21 cellular contexts compared by ENCODE assay signal in the genomic region with DNA sequence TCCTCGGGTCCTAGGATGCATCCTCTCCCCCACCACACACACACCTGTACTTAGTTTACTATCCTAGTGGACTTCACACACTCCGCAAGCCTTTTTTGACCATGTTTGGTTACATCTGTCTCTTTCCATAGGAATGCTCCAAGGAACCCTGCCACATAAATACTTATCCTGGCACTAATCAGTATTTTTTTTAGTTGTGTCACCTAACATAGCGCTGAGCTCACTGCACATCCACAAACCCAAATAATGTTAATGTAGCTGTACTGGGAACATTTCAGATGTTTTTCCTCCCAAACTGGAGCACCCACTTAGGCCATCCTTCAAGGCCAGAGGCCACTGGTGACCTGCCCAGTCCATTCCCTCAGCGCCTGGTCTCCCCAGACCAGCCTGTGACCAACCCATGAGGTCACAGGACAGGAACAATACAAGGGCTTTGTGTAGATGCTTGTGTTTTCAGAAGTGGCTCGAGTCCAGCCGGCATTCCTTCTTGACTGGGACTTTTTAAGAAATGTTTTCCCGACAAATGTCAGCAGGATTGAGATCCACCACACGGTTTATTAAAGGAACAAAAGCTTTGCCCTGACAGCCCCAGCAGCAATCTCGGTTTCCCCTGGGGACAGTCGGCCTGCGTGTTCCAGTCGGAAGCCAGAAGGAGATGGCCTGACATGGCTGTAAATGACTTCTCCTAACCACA.
DNase-seq lines count a peak whose midpoint lies in the region; ATAC-seq, FAIRE-seq and TF ChIP-seq lines count a peak whose summit lies in the region.
"Had no signal": no experiment of that assay in that cellular context is flagged by ENCODE, and none has a peak within 500 bp of the region (broad histone marks: within the 10 kb centered on the region; RNA-seq: fewer than 3 reads in every experiment).

No MANE protein-coding gene starts in this region.

- FAIRE-seq in endothelial cell of umbilical vein (lab: Jason Lieb, UNC) = peak; percentile 62
- FAIRE-seq in kidney (lab: Jason Lieb, UNC) = no peak
- FAIRE-seq: keratinocyte had no signal

- no peak overlapping the region for H4K8ac ChIP-seq in IMR-90 (ENCODE audit: low read depth in 2 of 2, low read length in 2 of 2)

- H3K36me3 ChIP-seq in IMR-90 (ENCODE audit: control insufficient read depth, insufficient read depth, low read length) (no peaks in the 10 kb centered on the region), endothelial cell of umbilical vein (ENCODE audit: control insufficient read depth in 2 of 2, extremely low read depth in 1 of 2, insufficient read depth in 2 of 2, low read length in 2 of 2) (no peaks in the 10 kb centered on the region), kidney (ENCODE audit: control insufficient read depth in 1 of 2, insufficient read depth in 2 of 2, low read length in 2 of 2) (no peaks in the 10 kb centered on the region), sigmoid colon (no peaks in the 10 kb centered on the region)
- H3K36me3 ChIP-seq: prostate gland had no signal

- no peak for TF ChIP-seq POLR2A in IMR-90 (IDR thresholded peaks at IDR 0.05; ENCODE audit: low read depth, low read length)
- TF ChIP-seq POLR2A in endothelial cell of umbilical vein (IDR thresholded peaks at IDR 0.05; ENCODE audit: low read depth, low read length) = no peak
- TF ChIP-seq POLR2A in sigmoid colon (IDR thresholded peaks at IDR 0.05) = no peak

- no peaks in the 10 kb centered on the region for H3K9me1 ChIP-seq in IMR-90 (ENCODE audit: insufficient read depth, low read length)
- H3K9me1 ChIP-seq in endothelial cell of umbilical vein (replicated peaks; ENCODE audit: control insufficient read depth, extremely low read depth, insufficient read depth, low read length) = no peaks in the 10 kb centered on the region

- H3K14ac ChIP-seq in IMR-90 (replicated peaks; ENCODE audit: low read depth, low read length) = no peak overlapping the region

- no TSS peak for BruUV-seq in IMR-90 (replicated peaks; lab: Mats Ljungman, UMichigan)
- no TSS peak for BruUV-seq in endothelial cell of umbilical vein (replicated peaks; lab: Mats Ljungman, UMichigan)

- intact Hi-C loops in IMR-90 (cut with micrococcal nuclease) = no loop called here
- intact Hi-C loops in endothelial cell of umbilical vein (cut with micrococcal nuclease) = no loop called here
- intact Hi-C loops in kidney (cut with DNase I) = no loop called here
- intact Hi-C loops in sigmoid colon (cut with DNase I) = no loop called here

- no peak overlapping the region for H2AK5ac ChIP-seq in IMR-90 (ENCODE audit: low read depth, low read length)

- H3K23ac ChIP-seq in IMR-90 (ENCODE audit: low read depth, low read length) = no peak overlapping the region

- H3K9me3 ChIP-seq in IMR-90 (ENCODE audit: control insufficient read depth, insufficient read depth, low read length) (no peaks in the 10 kb centered on the region), endothelial cell of umbilical vein (replicated peaks; ENCODE audit: control insufficient read depth, insufficient read depth, low read length) (no peaks in the 10 kb centered on the region), kidney (ENCODE audit: control insufficient read depth in 1 of 2, low read length in 2 of 2) (no peaks in the 10 kb centered on the region), sigmoid colon (no peaks in the 10 kb centered on the region)
- H3K9me3 ChIP-seq: prostate gland had no signal

- ATAC-seq in IMR-90 (ENCODE audit: low read depth) = no peak
- ATAC-seq: activated CD4-positive, alpha-beta T cell treated with anti-CD3 and anti-CD28 coated beads for 36 hours; activated CD8-positive, alpha-beta memory T cell treated with anti-CD3 and anti-CD28 coated beads, Interleukin-2, amount 10 ng/mL, durations not matched to agents 7 days and 5 days; activated naive CD4-positive, alpha-beta T cell treated with anti-CD3 and anti-CD28 coated beads, Interleukin-2, amount 50 U/mL, for 72 hours; natural killer cell treated with Interleukin-12 subunit alpha and Interleukin-12 subunit beta and Interleukin-15 and Interleukin-18, amount 100 ng/mL, for 72 hours had no signal

- H2BK5ac ChIP-seq in IMR-90 (ENCODE audit: low read depth, low read length, poor library complexity, severe bottlenecking) = no peak overlapping the region

- no peak overlapping the region for H3K56ac ChIP-seq in IMR-90 (ENCODE audit: extremely low read depth, insufficient read depth, low read length)

- no peaks in the 10 kb centered on the region for H3K79me2 ChIP-seq in endothelial cell of umbilical vein (ENCODE audit: control insufficient read depth, insufficient read depth, low read length)

- no peak overlapping the region for H3K18ac ChIP-seq in IMR-90 (ENCODE audit: low read depth, low read length)

- no peak overlapping the region for H2AK9ac ChIP-seq in IMR-90 (replicated peaks; ENCODE audit: low read depth, low read length, poor library complexity)

- H2AFZ ChIP-seq in IMR-90 (replicated peaks; ENCODE audit: low read length, poor library complexity) = peak overlapping the region; percentile 9
- H2AFZ ChIP-seq in endothelial cell of umbilical vein (ENCODE audit: low read depth, low read length) = peak overlapping the region; percentile 10

- TF ChIP-seq EP300 in sigmoid colon (IDR thresholded peaks at IDR 0.05) = no peak

- H3K27ac ChIP-seq in IMR-90 (ENCODE audit: insufficient read depth, low read length) = no peak overlapping the region
- no peak overlapping the region for H3K27ac ChIP-seq in endothelial cell of umbilical vein (ENCODE audit: insufficient read depth, low read depth, low read length)
- peak overlapping the region in 1 of 2 donors; percentile 54 for H3K27ac ChIP-seq in kidney (ENCODE audit: low read depth in 2 of 2, low read length in 2 of 2)
- H3K27ac ChIP-seq in sigmoid colon = peak overlapping the region in 3 of 4 donors; percentile 8 to 35 (median 26)
- H3K27ac ChIP-seq: prostate gland, RWPE1 had no signal

- CTCF ChIA-PET in IMR-90 (lab: Yijun Ruan, JAX) (no interaction called here), endothelial cell of umbilical vein (lab: Charles Lee) (interaction anchor here (1.1 to 1.7 kb wide), 5 partner anchors 10 to 20 kb away, joined by 3 to 4 read pairs (median 3); no protein-coding TSS in a partner anchor)

- 71% methylated on average over 6 of the region's 12 CpGs; no CpG with 5 or more reads in 1 of the 2 experiments for WGBS in IMR-90 (ENCODE audit: extremely low coverage in 2 of 2, insufficient read length in 1 of 2), 2 experiments
- 71 to 88% methylated on average over 12 of the region's 12 CpGs for WGBS in sigmoid colon, 2 donors

- H2BK120ac ChIP-seq in IMR-90 (ENCODE audit: low read depth, low read length) = no peak overlapping the region

- H3K4me2 ChIP-seq in IMR-90 (ENCODE audit: low read depth, low read length) (no peak overlapping the region), endothelial cell of umbilical vein (ENCODE audit: insufficient read depth, low read length) (no peak overlapping the region)

- TF ChIP-seq RAD21 in IMR-90 (IDR thresholded peaks at IDR 0.05; ENCODE audit: low read length) = no peak

- TF ChIP-seq CTCF in IMR-90 (conservative IDR thresholded peaks at IDR 0.05; ENCODE audit: low read depth, low read length) = no peak
- no peak for TF ChIP-seq CTCF in endothelial cell of umbilical vein (IDR thresholded peaks at IDR 0.05; ENCODE audit: extremely low read depth in 1 of 2, insufficient read depth in 1 of 2, low read depth in 1 of 2, low read length in 2 of 2)
- no peak for TF ChIP-seq CTCF in kidney (IDR thresholded peaks at IDR 0.05; ENCODE audit: borderline replicate concordance, extremely low read depth, insufficient read depth)
- TF ChIP-seq CTCF in sigmoid colon (IDR thresholded peaks at IDR 0.05) = no peak

- H4K91ac ChIP-seq in IMR-90 (ENCODE audit: insufficient read depth, low read depth, low read length) = no peak overlapping the region

- no peak overlapping the region for H4K5ac ChIP-seq in IMR-90 (ENCODE audit: low read depth, low read length)

- POLR2A ChIA-PET in IMR-90 (lab: Charles Lee; ENCODE audit: unreplicated experiment) (no interaction called here), endothelial cell of umbilical vein (lab: Charles Lee) (no interaction called here)

- H3K4ac ChIP-seq in IMR-90 (ENCODE audit: low read depth, low read length) = no peak overlapping the region

- H3K9ac ChIP-seq in IMR-90 (ENCODE audit: low read depth, low read length) (no peak overlapping the region), endothelial cell of umbilical vein (replicated peaks; ENCODE audit: extremely low read depth, insufficient read depth, low read length) (no peak overlapping the region), kidney (ENCODE audit: low read length in 2 of 2) (no peak overlapping the region)

- dilution Hi-C loops in IMR-90 (cut with HindIII; ENCODE audit: low sequenced_read_pairs, unreplicated experiment) = no loop called here
- dilution Hi-C loops in endothelial cell of umbilical vein (cut with MboI; ENCODE audit: extremely low pct_ligation_motif_present, low sequenced_read_pairs) = no loop called here

- H3K79me1 ChIP-seq in IMR-90 (ENCODE audit: low read depth in 1 of 2, low read length in 2 of 2) = no peaks in the 10 kb centered on the region

- DNase-seq in IMR-90 (no peak), endothelial cell of umbilical vein (ENCODE audit: low read depth, low spot score) (peak; percentile 35), kidney (peak; percentile 84), sigmoid colon (no peak), AG08396 (ENCODE audit: low spot score) (no peak), occipital lobe (lab: John Stamatoyannopoulos, UW) (no peak), LoVo (ENCODE audit: low spot score) (no peak), NCI-H82 treated with DMSO at 0.1 percent for 48 hours (lab: John Stamatoyannopoulos, UW; ENCODE audit: unreplicated experiment) (no peak)
- DNase-seq: activated CD4-positive, alpha-beta T cell treated with anti-CD3 and anti-CD28 coated beads for 36 hours; activated CD8-positive, alpha-beta memory T cell treated with anti-CD3 and anti-CD28 coated beads, Interleukin-2, amount 10 ng/mL, durations not matched to agents 7 days and 5 days; dermis blood vessel endothelial cell; foreskin fibroblast; HFFc6; NCI-H1417; NCI-H510A; stimulated activated CD4-positive, alpha-beta T cell treated with anti-CD3 and anti-CD28 coated beads, Interleukin-4, amount 100 ng/mL, for 4 hours had no signal

- H3K4me3 ChIP-seq in IMR-90 (ENCODE audit: insufficient read depth, low read depth, low read length) (no peak overlapping the region), endothelial cell of umbilical vein (replicated peaks in 1 of 3; ENCODE audit: insufficient read depth in 1 of 3, low read depth in 1 of 3, low read length in 3 of 3) (no peak overlapping the region), kidney (ENCODE audit: low read length in 2 of 2) (no peak overlapping the region), sigmoid colon (no peak overlapping the region)
- H3K4me3 ChIP-seq: prostate gland had no signal

- H3K27me3 ChIP-seq in IMR-90 (ENCODE audit: control insufficient read depth, insufficient read depth, low read length) (peaks cover 21% of the 10 kb centered on the region), endothelial cell of umbilical vein (ENCODE audit: control insufficient read depth in 2 of 2, insufficient read depth in 2 of 2, low read length in 2 of 2) (no peaks in the 10 kb centered on the region), sigmoid colon (no peaks in the 10 kb centered on the region)

- in situ Hi-C loops in IMR-90 (cut with MboI; ENCODE audit: low sequenced_read_pairs) = no loop called here

- H2BK20ac ChIP-seq in IMR-90 (ENCODE audit: low read depth, low read length) = no peak overlapping the region

- H2BK15ac ChIP-seq in IMR-90 (ENCODE audit: low read depth, low read length) = no peak overlapping the region

- H3K4me1 ChIP-seq in IMR-90 (ENCODE audit: control insufficient read depth, insufficient read depth, low read length) (no peaks in the 10 kb centered on the region), endothelial cell of umbilical vein (ENCODE audit: control insufficient read depth, extremely low read depth, insufficient read depth, low read length) (peaks cover 9% of the 10 kb centered on the region), kidney (ENCODE audit: control insufficient read depth in 1 of 2, insufficient read depth in 1 of 2, low read depth in 1 of 2, low read length in 2 of 2) (peaks cover 0 to 3% of the 10 kb centered on the region in 2 donors), sigmoid colon (peaks cover 0 to 25% (median 20%) of the 10 kb centered on the region in 4 donors)
- H3K4me1 ChIP-seq: prostate gland had no signal

- no peaks in the 10 kb centered on the region for H4K20me1 ChIP-seq in IMR-90 (ENCODE audit: insufficient read depth, low read length)
- no peaks in the 10 kb centered on the region for H4K20me1 ChIP-seq in endothelial cell of umbilical vein (replicated peaks; ENCODE audit: control insufficient read depth, extremely low read depth, insufficient read depth, low read length)

Comparison
In these comparisons a context has a peak if more than half of its experiments do, and no peak if none do; other contexts are left out.
1. DNase-seq: peak in endothelial cell of umbilical vein (single experiment) and kidney (single experiment); none in IMR-90 (single experiment), sigmoid colon (single experiment), AG08396 (single experiment), occipital lobe (single experiment), LoVo (single experiment) and NCI-H82 treated with DMSO at 0.1 percent for 48 hours (single experiment).
2. H3K27ac ChIP-seq: peak in sigmoid colon (3 of 4); none in IMR-90 (single experiment) and endothelial cell of umbilical vein (single experiment).